ENCODE assay signal across 19 cellular contexts in genomic region chr10:102582181-102582580, GRCh38.
"Had no signal": no experiment of that assay in that cellular context is flagged by ENCODE, and none has a peak within 500 bp of the region (broad histone marks: within the 10 kb centered on the region; RNA-seq: fewer than 3 reads in every experiment).

No MANE protein-coding gene starts in this region.

- H3K27ac ChIP-seq: ascending aorta, esophagus squamous epithelium, upper lobe of right lung had no signal

- H3K4me1 ChIP-seq: ascending aorta had no signal

- ATAC-seq: activated naive CD4-positive, alpha-beta T cell treated with anti-CD3 and anti-CD28 coated beads, Interleukin-2, amount 50 U/mL, for 72 hours; activated T-helper 17 cell treated with anti-CD3 and anti-CD28 coated beads, Interleukin-2, amount 50 U/mL, for 72 hours; heart right ventricle; left cardiac atrium; upper lobe of right lung; WTC11 had no signal

- H3K27ac Mint-ChIP-seq: activated naive CD4-positive, alpha-beta T cell treated with anti-CD3 and anti-CD28 coated beads, Interleukin-2, amount 50 U/mL, for 72 hours; activated T-helper 17 cell treated with anti-CD3 and anti-CD28 coated beads, Interleukin-2, amount 50 U/mL, for 72 hours; WTC11 had no signal

- H3K27me3 ChIP-seq: adrenal gland, ascending aorta, esophagus squamous epithelium, heart right ventricle, upper lobe of right lung had no signal

- H3K4me3 ChIP-seq: adrenal gland, ascending aorta, esophagus squamous epithelium, heart right ventricle, prostate gland, upper lobe of right lung had no signal

- H3K9me3 Mint-ChIP-seq: activated naive CD4-positive, alpha-beta T cell treated with anti-CD3 and anti-CD28 coated beads, Interleukin-2, amount 50 U/mL, for 72 hours; activated T-helper 17 cell treated with anti-CD3 and anti-CD28 coated beads, Interleukin-2, amount 50 U/mL, for 72 hours had no signal

- H3K36me3 Mint-ChIP-seq: activated naive CD4-positive, alpha-beta T cell treated with anti-CD3 and anti-CD28 coated beads, Interleukin-2, amount 50 U/mL, for 72 hours; WTC11 had no signal

- H3K4me3 Mint-ChIP-seq: activated T-helper 17 cell treated with anti-CD3 and anti-CD28 coated beads, Interleukin-2, amount 50 U/mL, for 72 hours; WTC11 had no signal

- DNase-seq: activated T-cell treated with anti-CD3 and anti-CD28 coated beads, Interleukin-2, amount 50 U/mL, for 1 hour; adrenal gland; dermis blood vessel endothelial cell; effector memory CD4-positive, alpha-beta T cell; esophagus squamous epithelium; heart right ventricle; islet precursor cell; left cardiac atrium; mesenchymal stem cell; stimulated activated CD4-positive, alpha-beta T cell treated with anti-CD3 and anti-CD28 coated beads, Interleukin-2, amount 100 ng/mL, for 48 hours; stimulated activated CD8-positive, alpha-beta memory T cell treated with anti-CD3 and anti-CD28 coated beads, Interleukin-4, amount 100 ng/mL, for 48 hours; stimulated activated naive CD4-positive, alpha-beta T cell; T-helper 1 cell; upper lobe of right lung had no signal

- H3K27me3 Mint-ChIP-seq: activated T-helper 17 cell treated with anti-CD3 and anti-CD28 coated beads, Interleukin-2, amount 50 U/mL, for 72 hours had no signal

- H3K9me3 ChIP-seq: adrenal gland, ascending aorta, esophagus squamous epithelium, heart right ventricle, prostate gland, upper lobe of right lung had no signal

- H3K36me3 ChIP-seq: adrenal gland, ascending aorta, esophagus squamous epithelium, heart right ventricle, prostate gland, upper lobe of right lung had no signal
